Comparison of ENCODE assay signal across 12 cellular contexts in genomic region chr22:47195156-47195675, GRCh38.
"Had no signal": no experiment of that assay in that cellular context is flagged by ENCODE, and none has a peak within 500 bp of the region (broad histone marks: within the 10 kb centered on the region; RNA-seq: fewer than 3 reads in every experiment).

No MANE protein-coding gene starts in this region.

- H3K36me3 Mint-ChIP-seq: stimulated activated naive B cell treated with anti-CD40 and anti-IgM and Interleukin-4, amounts not matched to agents 10 μg/mL and 1 μg/mL and 100 μg/mL, for 72 hours had no signal

- H3K27me3 Mint-ChIP-seq: activated naive CD8-positive, alpha-beta T cell treated with anti-CD3 and anti-CD28 coated beads, Interleukin-2, amount 50 U/mL, for 24 hours; progenitor cell of endocrine pancreas; stimulated activated naive B cell treated with anti-CD40 and anti-IgM and Interleukin-4, amounts not matched to agents 10 μg/mL and 1 μg/mL and 100 μg/mL, for 72 hours; type B pancreatic cell had no signal

- H3K4me3 Mint-ChIP-seq: activated naive CD8-positive, alpha-beta T cell treated with anti-CD3 and anti-CD28 coated beads, Interleukin-2, amount 50 U/mL, for 24 hours; activated T-cell treated with anti-CD3 and anti-CD28 coated beads, Interleukin-2, amount 50 U/mL, for 4 hours; mesothelial cell of epicardium; stimulated activated naive B cell treated with anti-CD40 and anti-IgM and Interleukin-4, amounts not matched to agents 10 μg/mL and 1 μg/mL and 100 μg/mL, for 72 hours; type B pancreatic cell had no signal

- H3K36me3 ChIP-seq: heart left ventricle had no signal

- ATAC-seq: activated naive CD8-positive, alpha-beta T cell treated with anti-CD3 and anti-CD28 coated beads, Interleukin-2, amount 50 U/mL, for 24 hours; activated T-cell treated with anti-CD3 and anti-CD28 coated beads, Interleukin-2, amount 50 U/mL, for 4 hours; heart left ventricle; stimulated activated naive B cell treated with anti-CD40 and anti-IgM and Interleukin-4, amounts not matched to agents 10 μg/mL and 1 μg/mL and 100 μg/mL, for 72 hours had no signal

- H3K27ac Mint-ChIP-seq: activated naive CD8-positive, alpha-beta T cell treated with anti-CD3 and anti-CD28 coated beads, Interleukin-2, amount 50 U/mL, for 24 hours; mesothelial cell of epicardium; progenitor cell of endocrine pancreas; stimulated activated naive B cell treated with anti-CD40 and anti-IgM and Interleukin-4, amounts not matched to agents 10 μg/mL and 1 μg/mL and 100 μg/mL, for 72 hours; type B pancreatic cell had no signal

- H3K27ac ChIP-seq: heart left ventricle had no signal

- H3K9me3 Mint-ChIP-seq: activated naive CD8-positive, alpha-beta T cell treated with anti-CD3 and anti-CD28 coated beads, Interleukin-2, amount 50 U/mL, for 24 hours; activated T-cell treated with anti-CD3 and anti-CD28 coated beads, Interleukin-2, amount 50 U/mL, for 4 hours; stimulated activated naive B cell treated with anti-CD40 and anti-IgM and Interleukin-4, amounts not matched to agents 10 μg/mL and 1 μg/mL and 100 μg/mL, for 72 hours had no signal

- DNase-seq: activated naive CD4-positive, alpha-beta T cell; activated naive CD8-positive, alpha-beta T cell treated with anti-CD3 and anti-CD28 coated beads, Interleukin-2, amount 50 U/mL, for 24 hours; activated T-cell treated with anti-CD3 and anti-CD28 coated beads, Interleukin-2, amount 50 U/mL, for 4 hours; islet precursor cell; stimulated activated CD4-positive, alpha-beta T cell treated with anti-CD3 and anti-CD28 coated beads, Interleukin-1b, Interleukin-23, amount 100 ng/mL, for 48 hours; stimulated activated naive B cell treated with anti-CD40 and anti-IgM and Interleukin-4, amounts not matched to agents 10 μg/mL and 1 μg/mL and 100 μg/mL, for 72 hours; substantia nigra; T-helper 9 cell had no signal

- H3K4me1 Mint-ChIP-seq: activated naive CD8-positive, alpha-beta T cell treated with anti-CD3 and anti-CD28 coated beads, Interleukin-2, amount 50 U/mL, for 24 hours; mesothelial cell of epicardium had no signal

- H3K4me3 ChIP-seq: heart left ventricle had no signal

- H3K9me3 ChIP-seq: heart left ventricle had no signal
